In genomic region chr22:37472418-37473006, GRCh38 we compare ENCODE assay signal across 8 cellular contexts. TPM values are rescaled to one million over a fixed set of nuclear protein-coding genes. Genes with fewer than 3 reads are reported as not detected.
A peak's percentile ranks its signal among the peaks of the same experiment; 100 is the strongest.
DNase-seq lines count a peak whose midpoint lies in the region; ATAC-seq, FAIRE-seq and TF ChIP-seq lines count a peak whose summit lies in the region.

No MANE protein-coding gene starts in this region.

- H4K5ac ChIP-seq in mesendoderm (ENCODE audit: low read length): no peak overlapping the region

- no peaks in the 10 kb centered on the region for H3K4me1 ChIP-seq in PC-3 (ENCODE audit: insufficient read depth, low read length)
- H3K4me1 ChIP-seq in astrocyte (ENCODE audit: insufficient read depth, low read length): no peaks in the 10 kb centered on the region
- H3K4me1 ChIP-seq in mesendoderm (ENCODE audit: control insufficient read depth, low read depth, low read length): no peaks in the 10 kb centered on the region

- no peak overlapping the region for H3K4ac ChIP-seq in mesendoderm (ENCODE audit: low read depth, low read length)

- H3K9ac ChIP-seq in PC-3 (ENCODE audit: low read length) (no peak overlapping the region), astrocyte (ENCODE audit: low read length) (no peak overlapping the region), mesendoderm (ENCODE audit: low read length) (no peak overlapping the region)

- H3F3A ChIP-seq in PC-3 (ENCODE audit: low read length, unreplicated experiment): no peaks in the 10 kb centered on the region

- TF ChIP-seq CTCF in PC-3 (conservative IDR thresholded peaks at IDR 0.05; ENCODE audit: low read depth, low read length) (peak; percentile 72), astrocyte (IDR thresholded peaks at IDR 0.05; ENCODE audit: insufficient read depth, low read depth, low read length) (peak; percentile 35)

- H3K27me3 Mint-ChIP-seq in astrocyte (ENCODE audit: low read depth, unreplicated experiment): peaks cover 54% of the 10 kb centered on the region

- no peak overlapping the region for H3K27ac Mint-ChIP-seq in astrocyte (ENCODE audit: unreplicated experiment)

- no peaks in the 10 kb centered on the region for H3K9me2 ChIP-seq in PC-3 (replicated peaks; ENCODE audit: low read length)

- H2AK5ac ChIP-seq in mesendoderm (ENCODE audit: low read length): no peak overlapping the region

- H3K9me3 ChIP-seq in PC-3 (ENCODE audit: low read length) (no peaks in the 10 kb centered on the region), astrocyte (ENCODE audit: insufficient read depth, low read depth, low read length) (no peaks in the 10 kb centered on the region)

- no peaks in the 10 kb centered on the region for H3K79me2 ChIP-seq in PC-3 (ENCODE audit: low read length)
- H3K79me2 ChIP-seq in astrocyte (ENCODE audit: insufficient read depth, low read length): no peaks in the 10 kb centered on the region
- no peaks in the 10 kb centered on the region for H3K79me2 ChIP-seq in mesendoderm (ENCODE audit: control insufficient read depth, insufficient read depth, low read length)

- no peak overlapping the region for H3K27ac ChIP-seq in PC-3 (ENCODE audit: low read length)
- no peak overlapping the region for H3K27ac ChIP-seq in astrocyte (ENCODE audit: low read depth, low read length)
- H3K27ac ChIP-seq in mesendoderm (ENCODE audit: low read depth, low read length): no peak overlapping the region
- no peak overlapping the region for H3K27ac ChIP-seq in substantia nigra (ENCODE audit: low read depth, low read length, poor library complexity, severe bottlenecking)

- H3K79me1 ChIP-seq in mesendoderm (ENCODE audit: low read length): no peaks in the 10 kb centered on the region

- H2BK15ac ChIP-seq in mesendoderm (replicated peaks; ENCODE audit: low read depth): no peak overlapping the region

- no peaks in the 10 kb centered on the region for H3K9me3 Mint-ChIP-seq in astrocyte (ENCODE audit: unreplicated experiment)

- H3K27me3 ChIP-seq in PC-3 (ENCODE audit: low read length) (no peaks in the 10 kb centered on the region), astrocyte (ENCODE audit: insufficient read depth, low read length) (peaks cover 12% of the 10 kb centered on the region), mesendoderm (ENCODE audit: insufficient read depth, low read length, poor library complexity) (no peaks in the 10 kb centered on the region)

- H3K4me3 Mint-ChIP-seq in astrocyte (ENCODE audit: unreplicated experiment): no peak overlapping the region

- H3K4me2 ChIP-seq in PC-3 (ENCODE audit: low read length) (no peak overlapping the region), astrocyte (ENCODE audit: low read length) (no peak overlapping the region), mesendoderm (ENCODE audit: low read length) (no peak overlapping the region)

- BruUV-seq in PC-3 (replicated peaks; lab: Mats Ljungman, UMichigan): no TSS peak

- CTCF ChIA-PET in PC-3 (lab: Charles Lee): interaction anchor here (0.5 to 0.9 kb wide), 8 partner anchors 14 to 177 kb away, joined by 3 to 6 read pairs (median 3); no protein-coding TSS in a partner anchor

- peaks cover 10% of the 10 kb centered on the region for H3K36me3 Mint-ChIP-seq in astrocyte (ENCODE audit: low read depth, unreplicated experiment)

- no peaks in the 10 kb centered on the region for H3K36me3 ChIP-seq in PC-3 (ENCODE audit: low read depth, low read length)
- no peaks in the 10 kb centered on the region for H3K36me3 ChIP-seq in astrocyte (ENCODE audit: insufficient read depth, low read length)
- H3K36me3 ChIP-seq in mesendoderm (ENCODE audit: control insufficient read depth, insufficient read depth, low read length): no peaks in the 10 kb centered on the region

- peaks cover 7% of the 10 kb centered on the region for H3K4me1 Mint-ChIP-seq in astrocyte (ENCODE audit: low read depth, unreplicated experiment)

- H4K20me1 ChIP-seq in PC-3 (ENCODE audit: low read length) (no peaks in the 10 kb centered on the region), astrocyte (ENCODE audit: insufficient read depth, low read length) (no peaks in the 10 kb centered on the region)

- DNase-seq in Right ventricle myocardium inferior (ENCODE audit: missing footprints): peak; percentile 60
- no peak for DNase-seq in cardiac septum (ENCODE audit: low spot score)
- peak; percentile 54 for DNase-seq in PC-3
- no peak for DNase-seq in astrocyte (ENCODE audit: low read depth)
- peak; percentile 53 for DNase-seq in mesendoderm
- DNase-seq in substantia nigra (lab: John Stamatoyannopoulos, UW): no peak

- no CpG with 5 or more reads among the region's 8 CpGs for WGBS in mesendoderm (ENCODE audit: extremely low coverage, insufficient coverage, low lambda C conversion rate)

- H3K18ac ChIP-seq in mesendoderm (ENCODE audit: low read length): no peak overlapping the region

- no peak overlapping the region for H4K8ac ChIP-seq in mesendoderm (ENCODE audit: low read depth, low read length)

- no peak overlapping the region for H2BK5ac ChIP-seq in mesendoderm (ENCODE audit: low read length)

- H3K23ac ChIP-seq in mesendoderm (ENCODE audit: low read length): no peak overlapping the region

- FAIRE-seq in astrocyte (lab: Jason Lieb, UNC): no peak

- ATAC-seq in Right ventricle myocardium inferior (no peak), PC-3 (peak; percentile 59), HG03097 (IDR thresholded peaks at IDR 0.05; ENCODE audit: low FRiP score, unreplicated experiment) (no peak), GM19023 (IDR thresholded peaks at IDR 0.05; ENCODE audit: unreplicated experiment) (no peak)

- H3K56ac ChIP-seq in mesendoderm (ENCODE audit: low read length): no peak overlapping the region

- H2AFZ ChIP-seq in PC-3 (ENCODE audit: low read length): no peak overlapping the region
- H2AFZ ChIP-seq in astrocyte (ENCODE audit: low read depth, low read length): no peak overlapping the region

- POLR2A ChIA-PET in PC-3 (lab: Charles Lee; ENCODE audit: unreplicated experiment): no interaction called here

- H2BK120ac ChIP-seq in mesendoderm (ENCODE audit: low read depth, low read length): no peak overlapping the region

- no peak overlapping the region for H3K4me3 ChIP-seq in PC-3 (ENCODE audit: low read length)
- H3K4me3 ChIP-seq in astrocyte (ENCODE audit: insufficient read depth, low read depth, low read length): no peak overlapping the region
- H3K4me3 ChIP-seq in mesendoderm (ENCODE audit: low read length): no peak overlapping the region

- intact Hi-C loops in Right ventricle myocardium inferior (cut with DNase I): no loop called here
- intact Hi-C loops in cardiac septum (cut with DNase I): no loop called here
- intact Hi-C loops in PC-3 (cut with micrococcal nuclease): no loop called here

RNA-seq across cellular contexts. Expression of gene MFNG, which starts 13.7 kb away (rescaled TPM):
- 14.4 TPM for total RNA-seq in Right ventricle myocardium inferior
- 5.3 TPM for total RNA-seq in cardiac septum
- 1.7 and 2.4 TPM in 2 replicates for total RNA-seq in PC-3 (2014; rRNA removed)
- total RNA-seq in astrocyte: 0.87 and 1.4 TPM in 2 replicates
- polyA plus RNA-seq in mesendoderm (2013, experiment 1 of 2): 0.48 TPM
- 0.77 TPM for polyA plus RNA-seq in mesendoderm (2013, experiment 2 of 2)

RNA-seq across cellular contexts. Expression of gene ELFN2, which starts 45.2 kb away (rescaled TPM):
- total RNA-seq in Right ventricle myocardium inferior: 0.22 TPM
- 0.03 TPM for total RNA-seq in cardiac septum
- total RNA-seq in PC-3 (2014; rRNA removed): 10.0 and 14.5 TPM in 2 replicates
- 2.8 and 3.0 TPM in 2 replicates for total RNA-seq in astrocyte
- polyA plus RNA-seq in mesendoderm (2013, experiment 1 of 2): 0.08 TPM
- 0.06 TPM for polyA plus RNA-seq in mesendoderm (2013, experiment 2 of 2)

RNA-seq across cellular contexts. Expression of gene CARD10, which starts 46.7 kb away (rescaled TPM):
- total RNA-seq in Right ventricle myocardium inferior (10.3 TPM), cardiac septum (6.0 TPM), PC-3 (2014; rRNA removed) (20.7 and 26.3 TPM in 2 replicates), astrocyte (19.7 and 22.6 TPM in 2 replicates)
- 5.6 TPM for polyA plus RNA-seq in mesendoderm (2013, experiment 1 of 2)
- polyA plus RNA-seq in mesendoderm (2013, experiment 2 of 2): 5.8 TPM

Comparison
In these comparisons a context has a peak if more than half of its experiments do, and no peak if none do; other contexts are left out.
1. DNase-seq: peak in Right ventricle myocardium inferior (single experiment), PC-3 (single experiment) and mesendoderm (single experiment); none in cardiac septum (single experiment), astrocyte (single experiment) and substantia nigra (0 of 49).